Comparison of ENCODE assay signal across 19 cellular contexts in the genomic region with DNA sequence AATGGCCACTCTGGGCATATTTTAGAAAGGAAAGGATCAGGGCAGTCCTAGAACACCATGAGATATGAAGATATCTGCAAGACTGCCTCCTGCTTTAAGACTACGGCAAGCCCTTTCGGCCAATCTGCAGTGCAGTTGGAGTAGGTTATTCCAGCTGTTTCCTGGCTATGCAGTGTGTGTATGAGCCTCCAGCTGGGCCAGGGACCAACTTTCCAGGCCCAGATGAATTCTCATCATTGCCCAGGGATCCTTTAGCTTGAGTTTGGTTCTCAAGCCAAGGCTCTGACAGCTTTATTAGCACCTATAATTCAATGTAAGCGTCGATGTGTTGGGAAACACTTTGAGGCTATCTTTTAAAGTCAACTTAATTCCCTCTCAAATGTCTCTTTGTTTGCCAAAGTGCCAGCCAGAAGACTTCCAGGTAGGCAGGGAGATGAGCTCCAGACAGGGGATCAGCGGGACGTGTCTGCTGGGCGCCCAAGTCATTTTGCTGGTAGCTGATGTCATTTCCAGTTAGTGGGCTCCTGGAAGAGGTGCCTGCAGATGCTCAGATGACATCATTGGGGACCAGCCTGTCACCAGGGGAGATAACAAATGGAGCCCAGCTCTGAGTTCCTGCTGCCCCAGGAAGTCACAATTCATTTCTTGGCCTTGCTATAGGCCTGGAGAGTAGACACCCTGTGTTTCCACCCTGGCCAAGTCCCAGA.
"Had no signal": no experiment of that assay in that cellular context is flagged by ENCODE, and none has a peak within 500 bp of the region (broad histone marks: within the 10 kb centered on the region; RNA-seq: fewer than 3 reads in every experiment).

No MANE protein-coding gene starts in this region.

- H3K36me3 Mint-ChIP-seq: activated naive CD8-positive, alpha-beta T cell treated with anti-CD3 and anti-CD28 coated beads for 36 hours; memory B cell; natural killer cell; stimulated activated naive B cell treated with anti-CD40 and anti-IgM and Interleukin-4, amounts not matched to agents 10 μg/mL and 1 μg/mL and 100 μg/mL, for 72 hours had no signal

- H3K9me3 Mint-ChIP-seq: activated naive CD8-positive, alpha-beta T cell treated with anti-CD3 and anti-CD28 coated beads for 36 hours; memory B cell had no signal

- H3K27ac ChIP-seq: gastroesophageal sphincter, heart right ventricle, SK-N-MC, tibial nerve had no signal

- H3K4me1 ChIP-seq: gastroesophageal sphincter had no signal

- ATAC-seq: gastroesophageal sphincter; natural killer cell; stimulated activated naive B cell treated with anti-CD40 and anti-IgM and Interleukin-4, amounts not matched to agents 10 μg/mL and 1 μg/mL and 100 μg/mL, for 72 hours had no signal

- DNase-seq: activated CD4-positive, alpha-beta T cell treated with anti-CD3 and anti-CD28 coated beads for 48 hours; activated CD8-positive, alpha-beta memory T cell treated with anti-CD3 and anti-CD28 coated beads, Interleukin-2, amount 50 U/mL, for 48 hours; activated naive CD8-positive, alpha-beta T cell treated with anti-CD3 and anti-CD28 coated beads for 36 hours; amygdala; cortex of kidney; effector CD4-positive, alpha-beta T cell; heart right ventricle; left colon; natural killer cell; occipital lobe; stimulated activated CD4-positive, alpha-beta T cell treated with anti-CD3 and anti-CD28 coated beads, Interleukin-15, amount 100 ng/mL, for 24 hours; stimulated activated CD4-positive, alpha-beta T cell treated with anti-CD3 and anti-CD28 coated beads, Interleukin-4, amount 100 ng/mL, for 1 hour; stimulated activated naive B cell treated with anti-CD40 and anti-IgM and Interleukin-4, amounts not matched to agents 10 μg/mL and 1 μg/mL and 100 μg/mL, for 72 hours; substantia nigra had no signal

- H3K27me3 Mint-ChIP-seq: activated naive CD8-positive, alpha-beta T cell treated with anti-CD3 and anti-CD28 coated beads for 36 hours; memory B cell; stimulated activated naive B cell treated with anti-CD40 and anti-IgM and Interleukin-4, amounts not matched to agents 10 μg/mL and 1 μg/mL and 100 μg/mL, for 72 hours had no signal

- H3K4me1 Mint-ChIP-seq: activated naive CD8-positive, alpha-beta T cell treated with anti-CD3 and anti-CD28 coated beads for 36 hours; memory B cell; natural killer cell; stimulated activated naive B cell treated with anti-CD40 and anti-IgM and Interleukin-4, amounts not matched to agents 10 μg/mL and 1 μg/mL and 100 μg/mL, for 72 hours had no signal

- H3K9me3 ChIP-seq: gastroesophageal sphincter, heart right ventricle, tibial nerve had no signal

- H3K4me3 ChIP-seq: gastroesophageal sphincter, heart right ventricle, SK-N-MC, tibial nerve had no signal

- H3K27me3 ChIP-seq: gastroesophageal sphincter, heart right ventricle, tibial nerve had no signal

- H3K36me3 ChIP-seq: gastroesophageal sphincter, heart right ventricle, tibial nerve had no signal

- H3K27ac Mint-ChIP-seq: activated naive CD8-positive, alpha-beta T cell treated with anti-CD3 and anti-CD28 coated beads for 36 hours; memory B cell; natural killer cell; progenitor cell of endocrine pancreas; stimulated activated naive B cell treated with anti-CD40 and anti-IgM and Interleukin-4, amounts not matched to agents 10 μg/mL and 1 μg/mL and 100 μg/mL, for 72 hours had no signal

- H3K4me3 Mint-ChIP-seq: activated naive CD8-positive, alpha-beta T cell treated with anti-CD3 and anti-CD28 coated beads for 36 hours; memory B cell; natural killer cell; stimulated activated naive B cell treated with anti-CD40 and anti-IgM and Interleukin-4, amounts not matched to agents 10 μg/mL and 1 μg/mL and 100 μg/mL, for 72 hours had no signal
